ENCODE assay signal across 1 cellular context in genomic region chr19:7533925-7534480, GRCh38.
TF ChIP-seq lines count a peak whose summit lies in the region.

No MANE protein-coding gene starts in this region.

TF ChIP-seq in K562, 482 proteins besides CTCF, POLR2A, EP300 and RAD21 (continued from another document and continues in another):
- TF ChIP-seq MEIS2 (IDR thresholded peaks at IDR 0.05; ENCODE audit: partially characterized antibody) (no peak), ZNF766 (CRISPR knock-in tag; conservative IDR thresholded peaks at IDR 0.05) (peak; percentile 80; the same call in 1 of the 2 replicates), SIX5 (IDR thresholded peaks at IDR 0.05; ENCODE audit: borderline replicate concordance in 1 of 2, insufficient read depth in 1 of 2, low read depth in 1 of 2, low read length in 2 of 2) (peak; percentile 54 to 57; a peak in 3 of 4 replicates), GABPA (tag; conservative IDR thresholded peaks at IDR 0.05; ENCODE audit: low read depth) (no peak; the same call in 1 of the 2 replicates), ZEB2 (IDR thresholded peaks at IDR 0.05) (no peak), ZNF583 (CRISPR knock-in tag; IDR thresholded peaks at IDR 0.05) (no peak), ZNF592 (IDR thresholded peaks at IDR 0.05) (no peak), SRSF9 (IDR thresholded peaks at IDR 0.05; ENCODE audit: borderline replicate concordance, low read depth, low read length) (no peak), HMG20A (CRISPR knock-in tag; conservative IDR thresholded peaks at IDR 0.05) (no peak), ESRRB (CRISPR knock-in tag; IDR thresholded peaks at IDR 0.05; ENCODE audit: borderline replicate concordance) (no peak), CBX3 (IDR thresholded peaks at IDR 0.05; ENCODE audit: borderline replicate concordance in 1 of 2, low read length in 2 of 2) (no peak), ZNF668 (CRISPR knock-in tag; IDR thresholded peaks at IDR 0.05) (no peak), SMARCB1 (IDR thresholded peaks at IDR 0.05; ENCODE audit: insufficient read length, low read depth) (no peak), NCOA6 (IDR thresholded peaks at IDR 0.05) (no peak), E2F8 (IDR thresholded peaks at IDR 0.05; ENCODE audit: low read depth, partially characterized antibody) (no peak), MAZ (CRISPR knock-in tag; conservative IDR thresholded peaks at IDR 0.05 in 1 of 2, IDR thresholded peaks at IDR 0.05 in 1 of 2) (peak; percentile 44 to 78), GATA2 (CRISPR knock-in tag; IDR thresholded peaks at IDR 0.05) (no peak), JUND (IDR thresholded peaks at IDR 0.05; ENCODE audit: borderline replicate concordance, low read depth, low read length) (0 out of 2 replicates have a peak, but pooled peaks have one; percentile 8), JUND (tag; IDR thresholded peaks at IDR 0.05; ENCODE audit: borderline replicate concordance, low read depth, low read length) (no peak), ZNF830 (CRISPR knock-in tag; IDR thresholded peaks at IDR 0.05) (no peak), PTRF (tag; IDR thresholded peaks at IDR 0.05) (no peak), RBM39 (optimal IDR thresholded peaks at IDR 0.05; ENCODE audit: low read depth, low read length) (no peak), STAG1 (CRISPR knock-in tag; IDR thresholded peaks at IDR 0.05; ENCODE audit: borderline replicate concordance) (no peak), E2F6 (IDR thresholded peaks at IDR 0.05; ENCODE audit: borderline replicate concordance in 1 of 2, extremely low read depth in 1 of 2, insufficient read depth in 1 of 2, insufficient read length in 1 of 2, low read depth in 1 of 2, low read length in 1 of 2, poor library complexity in 1 of 2, severe bottlenecking in 1 of 2) (peak in 1 of 2 experiments; percentile 16), TRIM28 (IDR thresholded peaks at IDR 0.05) (no peak), STAT5B (CRISPR knock-in tag; IDR thresholded peaks at IDR 0.05) (no peak), ID3 (CRISPR knock-in tag; IDR thresholded peaks at IDR 0.05) (no peak), ID3 (tag; IDR thresholded peaks at IDR 0.05) (no peak), HBP1 (CRISPR knock-in tag; IDR thresholded peaks at IDR 0.05) (no peak), NEUROD1 (IDR thresholded peaks at IDR 0.05; ENCODE audit: borderline replicate concordance, low read depth, low read length, partially characterized antibody) (peak; percentile 45), ZNF277 (CRISPR knock-in tag; IDR thresholded peaks at IDR 0.05; ENCODE audit: borderline replicate concordance) (no peak), BHLHE40 (IDR thresholded peaks at IDR 0.05; ENCODE audit: low read length) (no peak), PURB (CRISPR knock-in tag; IDR thresholded peaks at IDR 0.05; ENCODE audit: low read depth) (no peak), POLR2G (IDR thresholded peaks at IDR 0.05; ENCODE audit: low read depth, low read length) (peak; percentile 45; the same call in 1 of the 2 replicates), PCBP2 (IDR thresholded peaks at IDR 0.05; ENCODE audit: low read depth, low read length, poor library complexity, severe bottlenecking) (no peak), ZNF395 (CRISPR knock-in tag; IDR thresholded peaks at IDR 0.05) (peak; percentile 76; the same call in 1 of the 2 replicates), FUS (optimal IDR thresholded peaks at IDR 0.05; ENCODE audit: low read depth, low read length) (no peak), ZBTB9 (CRISPR knock-in tag; IDR thresholded peaks at IDR 0.05) (no peak), ZBTB7A (IDR thresholded peaks at IDR 0.05; ENCODE audit: borderline replicate concordance, control insufficient read depth, low read depth, low read length) (peak; percentile 68), ETS1 (conservative IDR thresholded peaks at IDR 0.05; ENCODE audit: control insufficient read depth, low read depth, low read length) (0 out of 2 replicates have a peak, but pooled peaks have one; percentile 59), HMGN3 (IDR thresholded peaks at IDR 0.05; ENCODE audit: borderline replicate concordance, extremely low read depth, insufficient read length, low read depth, low read length) (peak; percentile 40), ZNF165 (CRISPR knock-in tag; IDR thresholded peaks at IDR 0.05; ENCODE audit: borderline replicate concordance) (no peak), NR2F6 (CRISPR knock-in tag; IDR thresholded peaks at IDR 0.05) (no peak), CEBPZ (IDR thresholded peaks at IDR 0.05; ENCODE audit: borderline replicate concordance, low read depth, low read length) (no peak), MBD2 (IDR thresholded peaks at IDR 0.05; ENCODE audit: borderline replicate concordance, low read depth) (no peak), POLR2AphosphoS5 (IDR thresholded peaks at IDR 0.05; ENCODE audit: control insufficient read depth, insufficient read depth, low read depth, low read length) (peak; percentile 55; the same call in 1 of the 2 replicates)
